In the genomic region with DNA sequence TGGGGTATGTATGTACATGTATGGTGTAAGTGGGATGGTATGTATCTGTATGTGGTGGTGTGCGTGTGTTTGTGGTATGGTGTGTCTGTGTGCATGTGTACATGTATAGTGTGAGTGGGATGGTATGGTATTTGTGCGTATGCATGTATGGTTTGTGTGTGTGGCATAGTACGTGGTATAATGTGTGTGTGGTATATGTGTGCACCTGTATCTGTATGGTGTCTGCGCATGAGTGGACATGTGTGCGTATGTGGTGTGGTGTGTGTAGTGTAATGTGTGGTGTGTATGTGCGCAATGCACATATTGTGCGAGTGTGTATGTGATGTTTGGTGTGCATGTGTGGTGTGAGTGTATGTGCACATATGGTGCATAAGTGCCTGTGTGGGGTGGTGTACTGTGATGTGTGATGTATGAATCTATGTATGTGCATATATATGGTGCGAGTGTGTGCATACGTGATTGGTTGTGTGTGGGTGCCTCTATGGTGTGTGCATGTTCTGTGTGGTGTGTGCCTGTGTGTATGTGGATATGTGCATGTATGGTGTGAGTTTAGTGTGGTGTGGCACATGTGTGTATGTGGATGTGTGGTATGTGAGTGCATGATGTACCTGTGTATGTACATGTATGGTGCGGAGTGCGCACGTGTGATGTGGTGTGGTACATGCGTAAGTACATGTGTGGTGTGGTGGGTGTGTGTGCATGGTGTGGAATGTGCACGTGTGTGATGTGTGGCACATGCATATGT, we compare ENCODE assay signal across 20 cellular contexts. TPM values are rescaled to one million over a fixed set of nuclear protein-coding genes. Genes with fewer than 3 reads are reported as not detected.
DNase-seq lines count a peak whose midpoint lies in the region; ATAC-seq, FAIRE-seq and TF ChIP-seq lines count a peak whose summit lies in the region.
"Had no signal": no experiment of that assay in that cellular context is flagged by ENCODE, and none has a peak within 500 bp of the region (broad histone marks: within the 10 kb centered on the region; RNA-seq: fewer than 3 reads in every experiment).

No MANE protein-coding gene starts in this region.

- intact Hi-C loops in K562 (cut with micrococcal nuclease), result no loop called here
- intact Hi-C loops in activated naive CD4-positive, alpha-beta T cell treated with anti-CD3 and anti-CD28 coated beads for 36 hours (cut with micrococcal nuclease), result no loop called here

- no peak overlapping the region for H2BK120ac ChIP-seq in neuronal stem cell (ENCODE audit: low read depth, low read length)

- CTCF ChIA-PET in K562 (lab: Yijun Ruan, JAX; ENCODE audit: low intra/inter-chr PET ratio), result no interaction called here
- CTCF ChIA-PET in activated naive CD4-positive, alpha-beta T cell treated with anti-CD3 and anti-CD28 coated beads for 36 hours (lab: Charles Lee), result no interaction called here

- H3K9me1 ChIP-seq in K562 (ENCODE audit: control insufficient read depth, insufficient read depth, low read length), result no peaks in the 10 kb centered on the region

- H4K20me1 ChIP-seq in K562 (replicated peaks; ENCODE audit: control insufficient read depth, insufficient read depth, low read length), result peaks cover 42% of the 10 kb centered on the region; the same call in 1 of the 2 replicates

- H2BK12ac ChIP-seq in neuronal stem cell (ENCODE audit: low read length), result no peak overlapping the region

- WGBS in K562 (ENCODE audit: insufficient coverage, low coverage, missing lambda C conversion rate), result 96% methylated on average over 14 of the region's 14 CpGs
- WGBS in neuronal stem cell (ENCODE audit: extremely low coverage in 2 of 2, insufficient read length in 2 of 2, insufficient replicate concordance in 1 of 2), 2 donors, result 100% methylated on average over 3 of the region's 14 CpGs; no CpG with 5 or more reads in 1 of the 2 donors

- H3K4ac ChIP-seq in neuronal stem cell (ENCODE audit: low read length), result no peak overlapping the region

- H2BK15ac ChIP-seq in neuronal stem cell (ENCODE audit: low read length), result no peak overlapping the region

- H3K14ac ChIP-seq in neuronal stem cell (ENCODE audit: low read length), result no peak overlapping the region

- H2BK5ac ChIP-seq in neuronal stem cell (ENCODE audit: low read length), result no peak overlapping the region

- H2AFZ ChIP-seq in K562 (ENCODE audit: low read depth, low read length) (no peak overlapping the region), neuronal stem cell (ENCODE audit: low read length) (no peak overlapping the region)

- peaks cover 27% of the 10 kb centered on the region for H3K79me2 ChIP-seq in K562 (ENCODE audit: control insufficient read depth, insufficient read depth, low read length)

- TF ChIP-seq POLR2A in GM19099 (IDR thresholded peaks at IDR 0.05; ENCODE audit: extremely low read depth, insufficient read length, low read depth) (peak; percentile 23), K562 (conservative IDR thresholded peaks at IDR 0.05) (peak; percentile 80)

- H3K79me1 ChIP-seq in neuronal stem cell (ENCODE audit: low read depth, low read length), result peaks cover 7% of the 10 kb centered on the region

- peak; percentile 52 for FAIRE-seq in K562 (lab: Jason Lieb, UNC)
- FAIRE-seq: keratinocyte had no signal

- peak overlapping the region; percentile 58 for H4K8ac ChIP-seq in neuronal stem cell (ENCODE audit: low read depth, low read length)

- no peak overlapping the region for H2AK5ac ChIP-seq in neuronal stem cell (ENCODE audit: low read depth, low read length)

- TF ChIP-seq CTCF in K562 (IDR thresholded peaks at IDR 0.05 in 2 of 3, conservative IDR thresholded peaks at IDR 0.05 in 1 of 3; ENCODE audit: insufficient read depth in 2 of 3, low read depth in 1 of 3, low read length in 3 of 3), result no peak

- BruUV-seq in K562 (replicated peaks; lab: Mats Ljungman, UMichigan), result no TSS peak

- H3K36me3 ChIP-seq in K562 (ENCODE audit: control insufficient read depth, insufficient read depth, low read length), result peaks cover 66% of the 10 kb centered on the region
- peaks cover 36 to 68% of the 10 kb centered on the region in 2 donors for H3K36me3 ChIP-seq in neuronal stem cell (replicated peaks in 1 of 2; ENCODE audit: control insufficient read depth in 2 of 2, insufficient read depth in 2 of 2, low read length in 2 of 2)
- H3K36me3 ChIP-seq in HAP-1 (replicated peaks), result peaks cover 52% of the 10 kb centered on the region

- TF ChIP-seq RAD21 in K562 (CRISPR knock-in tag; conservative IDR thresholded peaks at IDR 0.05 in 1 of 2, IDR thresholded peaks at IDR 0.05 in 1 of 2), result no peak

- H3K36me3 Mint-ChIP-seq in activated naive CD4-positive, alpha-beta T cell treated with anti-CD3 and anti-CD28 coated beads for 36 hours (ENCODE audit: low read depth), result peaks cover 21% of the 10 kb centered on the region

- H3K23ac ChIP-seq in neuronal stem cell (ENCODE audit: low read depth, low read length, poor library complexity), result peak overlapping the region; percentile 67

- no peaks in the 10 kb centered on the region for H3K9me3 Mint-ChIP-seq in activated naive CD4-positive, alpha-beta T cell treated with anti-CD3 and anti-CD28 coated beads for 36 hours
- H3K9me3 Mint-ChIP-seq: activated naive CD4-positive, alpha-beta T cell treated with anti-CD3 and anti-CD28 coated beads, Interleukin-2, amount 50 U/mL, for 72 hours; activated T-cell treated with anti-CD3 and anti-CD28 coated beads, Interleukin-2, amount 50 U/mL, for 4 hours; CD8-positive, alpha-beta T cell; nephron progenitor cell had no signal

- H3K4me1 Mint-ChIP-seq in activated naive CD4-positive, alpha-beta T cell treated with anti-CD3 and anti-CD28 coated beads for 36 hours (ENCODE audit: low read depth), result no peaks in the 10 kb centered on the region
- H3K4me1 Mint-ChIP-seq: nephron progenitor cell had no signal

- DNase-seq in 8988T (peak; percentile 2), K562 (ENCODE audit: extremely low read depth in 1 of 4, low spot score in 3 of 4) (peak in 1 of 4 experiments; percentile 5), neuronal stem cell (ENCODE audit: low spot score) (no peak), HAP-1 (ENCODE audit: low spot score in 2 of 2) (no peak)
- no peak for DNase-seq in activated naive CD4-positive, alpha-beta T cell treated with anti-CD3 and anti-CD28 coated beads for 36 hours
- DNase-seq: activated CD4-positive, alpha-beta T cell treated with anti-CD3 and anti-CD28 coated beads, Interleukin-2, amount 50 U/mL, for 4 hours; brain microvascular endothelial cell; DMS53; hippocampal formation; NCI-H1417; NCI-H526 treated with DMSO at 0.1 percent for 48 hours; nephron progenitor cell; SHP77 treated with DMSO at 0.1 percent for 48 hours had no signal

- in situ Hi-C loops in K562 (cut with MboI), result no loop called here
- in situ Hi-C loops in HAP-1 (cut with MboI; ENCODE audit: low sequenced_read_pairs), result no loop called here

- H3K9ac ChIP-seq in K562 (ENCODE audit: insufficient read depth in 1 of 2, low read depth in 2 of 2, low read length in 2 of 2) (no peak overlapping the region), neuronal stem cell (ENCODE audit: low read depth, low read length, poor library complexity) (peak overlapping the region; percentile 68)

- H3K27me3 Mint-ChIP-seq in activated naive CD4-positive, alpha-beta T cell treated with anti-CD3 and anti-CD28 coated beads for 36 hours (ENCODE audit: low read depth), result no peaks in the 10 kb centered on the region

- H3K27ac ChIP-seq in K562 (ENCODE audit: extremely low read depth, low read depth, low read length), result no peak overlapping the region; the same call in 2 of the 3 replicates
- H3K27ac ChIP-seq in neuronal stem cell (replicated peaks; ENCODE audit: low read length), result no peak overlapping the region
- H3K27ac ChIP-seq: brain microvascular endothelial cell had no signal

- H3K18ac ChIP-seq in neuronal stem cell (ENCODE audit: low read length), result no peak overlapping the region

- TF ChIP-seq EP300 in K562 (IDR thresholded peaks at IDR 0.05; ENCODE audit: low read length), result no peak

- H3K4me1 ChIP-seq in K562 (replicated peaks in 1 of 2; ENCODE audit: control insufficient read depth in 2 of 2, insufficient read depth in 2 of 2, low read length in 2 of 2), result peaks cover 0 to 27% of the 10 kb centered on the region in 2 experiments; a peak in 3 of 5 replicates
- H3K4me1 ChIP-seq in neuronal stem cell (ENCODE audit: control insufficient read depth in 2 of 2, insufficient read depth in 1 of 2, low read depth in 1 of 2, low read length in 2 of 2), result peaks cover 0 to 4% of the 10 kb centered on the region in 2 donors
- no peaks in the 10 kb centered on the region for H3K4me1 ChIP-seq in HAP-1

- no peak overlapping the region for H3K4me2 ChIP-seq in K562 (ENCODE audit: insufficient read depth, low read length)
- H3K4me2 ChIP-seq in neuronal stem cell (ENCODE audit: insufficient read depth, low read length, poor library complexity, severe bottlenecking), result no peak overlapping the region

- H3K9me3 ChIP-seq in K562 (replicated peaks; ENCODE audit: control insufficient read depth, insufficient read depth, low read depth, low read length) (no peaks in the 10 kb centered on the region; the same call in 1 of the 2 replicates), neuronal stem cell (replicated peaks in 1 of 2; ENCODE audit: control insufficient read depth in 2 of 2, insufficient read depth in 1 of 2, low read depth in 1 of 2, low read length in 2 of 2) (peaks cover 0 to 5% of the 10 kb centered on the region in 2 donors), HAP-1 (no peaks in the 10 kb centered on the region)

- no peak overlapping the region for H3K4me3 Mint-ChIP-seq in activated naive CD4-positive, alpha-beta T cell treated with anti-CD3 and anti-CD28 coated beads for 36 hours
- H3K4me3 Mint-ChIP-seq: activated T-cell treated with anti-CD3 and anti-CD28 coated beads, Interleukin-2, amount 50 U/mL, for 4 hours; CD8-positive, alpha-beta T cell; nephron progenitor cell had no signal

- H3K27me3 ChIP-seq in K562 (ENCODE audit: control insufficient read depth in 2 of 2, insufficient read depth in 2 of 2, low read length in 2 of 2) (no peaks in the 10 kb centered on the region), neuronal stem cell (ENCODE audit: control insufficient read depth in 3 of 3, insufficient read depth in 3 of 3, low read depth in 1 of 3, low read length in 3 of 3) (no peaks in the 10 kb centered on the region), HAP-1 (ENCODE audit: low read depth) (no peaks in the 10 kb centered on the region)
- H3K27me3 ChIP-seq: brain microvascular endothelial cell had no signal

- no peak overlapping the region for H3K4me3 ChIP-seq in K562
- peak overlapping the region in 1 of 2 donors; percentile 49 for H3K4me3 ChIP-seq in neuronal stem cell (ENCODE audit: low read length in 2 of 2)
- no peak overlapping the region for H3K4me3 ChIP-seq in HAP-1

- H3K27ac Mint-ChIP-seq in activated naive CD4-positive, alpha-beta T cell treated with anti-CD3 and anti-CD28 coated beads for 36 hours, result no peak overlapping the region
- H3K27ac Mint-ChIP-seq: activated naive CD4-positive, alpha-beta T cell treated with anti-CD3 and anti-CD28 coated beads, Interleukin-2, amount 50 U/mL, for 72 hours; CD8-positive, alpha-beta T cell; nephron progenitor cell had no signal

- H4K91ac ChIP-seq in neuronal stem cell (ENCODE audit: low read depth, low read length, poor library complexity), result peak overlapping the region; percentile 69

- ATAC-seq in K562 (no peak), GM21381 (IDR thresholded peaks at IDR 0.05; ENCODE audit: unreplicated experiment) (no peak), HG03159 (IDR thresholded peaks at IDR 0.05; ENCODE audit: unreplicated experiment) (no peak)
- ATAC-seq: activated naive CD4-positive, alpha-beta T cell treated with anti-CD3 and anti-CD28 coated beads, Interleukin-2, amount 50 U/mL, for 72 hours; activated T-cell treated with anti-CD3 and anti-CD28 coated beads, Interleukin-2, amount 50 U/mL, for 4 hours; CD8-positive, alpha-beta T cell had no signal

- POLR2A ChIA-PET in K562 (lab: Yijun Ruan, JAX), result no interaction called here

RNA-seq across cellular contexts. Expression of a gene that starts 38.8 kb away (rescaled TPM):
- 107 and 254 TPM in 2 replicates for total RNA-seq in K562 (2011; cell fraction: chromatin; rRNA removed; ENCODE audit: low replicate concordance)
- 147 and 151 TPM in 2 replicates for total RNA-seq in K562 (2011; cell fraction: nucleolus; rRNA removed)
- total RNA-seq in K562 (2011; cell fraction: nucleoplasm; rRNA removed), result 105 and 112 TPM in 2 replicates
- total RNA-seq in K562 (2014; rRNA removed) (30.2 and 41.6 TPM in 2 replicates), K562 (2014; rRNA removed; fragmentation: Illumina TruSeq; extraction: Trizol) (21.4 and 29.7 TPM in 2 replicates), K562 (2015; rRNA removed; fragmentation: Illumina TruSeq; extraction: Trizol) (43.4 and 44.3 TPM in 2 replicates), K562 (2021) (95.3 and 95.4 TPM in 2 replicates)
- polyA plus RNA-seq in K562 (2011; rRNA removed) (32.1 and 32.8 TPM in 2 replicates), K562 (2014; fragmentation: Illumina TruSeq; extraction: Trizol) (48.1 and 59.6 TPM in 2 replicates), K562 (2014; fragmentation: Nextera tagmentation; extraction: Ambion mirVana) (10 to 100 TPM in 1 of 2 experiments, 1 to 10 TPM in 1; 5.4 to 26.3 TPM), K562 (2014; rRNA removed) (76.3 and 90.2 TPM in 2 replicates)
- 48.9 and 72.1 TPM in 2 replicates for polyA plus RNA-seq in K562 (2011; cell fraction: cytosol; rRNA removed)
- 84.3 and 132 TPM in 2 replicates for polyA plus RNA-seq in K562 (2011; cell fraction: nucleus; rRNA removed)
- 36.0 and 81.8 TPM in 2 replicates for polyA plus RNA-seq in K562 (2012)
- polyA minus RNA-seq in K562 (2011; rRNA and poly(A)+ RNA removed), result 22.9 and 34.7 TPM in 2 replicates
- polyA minus RNA-seq in K562 (2011; cell fraction: cytosol; rRNA and poly(A)+ RNA removed), result 29.9 and 35.5 TPM in 2 replicates
- polyA minus RNA-seq in K562 (2011; cell fraction: nucleus; rRNA and poly(A)+ RNA removed), result 51.3 and 54.0 TPM in 2 replicates
- 6.2 TPM for polyA plus RNA-seq in neuronal stem cell (2013, experiment 1 of 2)
- 6.2 TPM for polyA plus RNA-seq in neuronal stem cell (2013, experiment 2 of 2)
- total RNA-seq in activated naive CD4-positive, alpha-beta T cell treated with anti-CD3 and anti-CD28 coated beads for 36 hours, result 10 to 100 TPM; 38.6 to 38.7 TPM

RNA-seq across cellular contexts. Expression of a gene that starts 52.5 kb away (rescaled TPM):
- total RNA-seq in K562 (2011; cell fraction: chromatin; rRNA removed; ENCODE audit: low replicate concordance), result 82.4 and 114 TPM in 2 replicates
- total RNA-seq in K562 (2011; cell fraction: nucleolus; rRNA removed), result 48.2 and 54.4 TPM in 2 replicates
- total RNA-seq in K562 (2011; cell fraction: nucleoplasm; rRNA removed), result 61.2 and 67.6 TPM in 2 replicates
- 87.8 and 89.7 TPM in 2 replicates for total RNA-seq in K562 (2014; rRNA removed)
- total RNA-seq in K562 (2014; rRNA removed; fragmentation: Illumina TruSeq; extraction: Trizol), result 74.3 and 81.5 TPM in 2 replicates
- 79.7 and 80.6 TPM in 2 replicates for total RNA-seq in K562 (2015; rRNA removed; fragmentation: Illumina TruSeq; extraction: Trizol)
- 65.7 and 68.3 TPM in 2 replicates for total RNA-seq in K562 (2021)
- 37.2 and 41.9 TPM in 2 replicates for polyA plus RNA-seq in K562 (2011; rRNA removed)
- polyA plus RNA-seq in K562 (2011; cell fraction: cytosol; rRNA removed), result 43.0 and 44.1 TPM in 2 replicates
- polyA plus RNA-seq in K562 (2011; cell fraction: nucleus; rRNA removed), result 40.0 and 49.0 TPM in 2 replicates
- polyA plus RNA-seq in K562 (2012), result 58.0 and 60.8 TPM in 2 replicates
- polyA plus RNA-seq in K562 (2014; fragmentation: Illumina TruSeq; extraction: Trizol), result 63.0 and 77.9 TPM in 2 replicates
- polyA plus RNA-seq in K562 (2014; fragmentation: Nextera tagmentation; extraction: Ambion mirVana), result 10 to 100 TPM; 19.1 to 23.6 TPM
- polyA plus RNA-seq in K562 (2014; rRNA removed), result 67.2 and 80.0 TPM in 2 replicates
- polyA minus RNA-seq in K562 (2011; rRNA and poly(A)+ RNA removed), result 39.0 and 44.5 TPM in 2 replicates
- polyA minus RNA-seq in K562 (2011; cell fraction: cytosol; rRNA and poly(A)+ RNA removed), result 35.1 and 42.7 TPM in 2 replicates
- polyA minus RNA-seq in K562 (2011; cell fraction: nucleus; rRNA and poly(A)+ RNA removed), result 11.7 and 20.2 TPM in 2 replicates
- 25.5 TPM for polyA plus RNA-seq in neuronal stem cell (2013, experiment 1 of 2)
- polyA plus RNA-seq in neuronal stem cell (2013, experiment 2 of 2), result 25.6 TPM
- total RNA-seq in activated naive CD4-positive, alpha-beta T cell treated with anti-CD3 and anti-CD28 coated beads for 36 hours, result 10 to 100 TPM; 11.5 to 12.5 TPM
